ENCODE assay signal across 21 cellular contexts in the genomic region with DNA sequence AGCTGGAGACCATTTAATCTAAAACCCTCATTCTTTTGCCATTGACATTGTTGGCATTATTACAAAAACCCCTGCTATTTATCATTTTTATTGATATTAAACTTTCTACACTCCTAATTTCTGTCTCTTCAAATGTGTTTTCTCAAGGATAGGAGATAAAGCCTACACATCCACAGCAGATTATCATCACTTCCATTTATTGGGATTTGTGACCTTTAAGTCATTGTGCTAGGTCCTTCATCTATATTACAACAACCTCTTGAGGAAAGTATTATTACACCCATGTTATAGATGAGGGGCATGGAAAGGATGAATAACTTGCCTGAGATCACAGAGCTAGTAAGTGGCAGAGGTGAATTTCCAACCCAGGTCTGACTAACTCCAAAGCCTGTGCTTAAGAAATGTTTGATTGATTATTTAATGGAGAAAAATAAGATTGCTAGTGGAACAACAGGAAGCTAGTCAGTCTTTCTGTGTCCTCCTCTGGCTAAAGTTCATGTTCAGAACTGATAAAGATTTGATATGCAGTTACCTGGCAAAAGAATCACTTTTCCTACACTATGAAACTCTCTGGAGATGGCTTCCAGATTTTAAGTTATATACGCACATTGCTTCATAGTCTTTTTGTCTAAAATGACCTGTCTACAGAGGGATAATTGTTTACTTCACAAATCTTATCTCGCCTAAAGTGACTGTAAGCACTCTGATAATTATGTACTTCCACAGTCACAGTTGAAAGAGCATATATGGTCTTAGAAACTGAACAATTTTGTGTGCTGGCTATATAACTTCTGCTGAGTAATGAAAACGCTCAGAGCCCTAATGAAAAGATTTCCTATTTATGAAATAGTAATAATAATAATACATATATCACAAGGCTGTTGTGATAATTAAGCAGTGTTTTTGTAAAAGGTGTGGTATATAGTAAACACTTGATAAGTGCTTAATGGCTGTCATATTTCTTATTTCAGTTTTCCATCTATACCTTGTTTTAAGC. TPM values are rescaled to one million over a fixed set of nuclear protein-coding genes. Genes with fewer than 3 reads are reported as not detected.
"Had no signal": no experiment of that assay in that cellular context is flagged by ENCODE, and none has a peak within 500 bp of the region (broad histone marks: within the 10 kb centered on the region; RNA-seq: fewer than 3 reads in every experiment).

No MANE protein-coding gene starts in this region.

- DNase-seq: colonic mucosa; dermis blood vessel endothelial cell; esophagus squamous epithelium; foreskin fibroblast; immature natural killer cell; left ventricle myocardium superior; naive thymus-derived CD8-positive, alpha-beta T cell; right cardiac atrium; spleen; stimulated activated CD4-positive, alpha-beta T cell treated with anti-CD3 and anti-CD28 coated beads, Interleukin-15, amount 100 ng/mL, for 24 hours; stimulated activated CD4-positive, alpha-beta T cell treated with anti-CD3 and anti-CD28 coated beads, Interleukin-1b, Interleukin-23, amount 100 ng/mL, for 48 hours; stimulated activated CD4-positive, alpha-beta T cell treated with anti-CD3 and anti-CD28 coated beads, Interleukin-4, amount 100 ng/mL, for 4 hours; stimulated activated naive B cell treated with anti-CD40 and anti-IgM and Interleukin-4, amounts not matched to agents 10 μg/mL and 1 μg/mL and 100 μg/mL, for 72 hours; stimulated activated naive CD8-positive, alpha-beta T cell treated with anti-CD3 and anti-CD28 coated beads, Interleukin-15, amount 100 ng/mL, for 72 hours; testis; upper lobe of right lung had no signal

- H3K27me3 Mint-ChIP-seq: naive thymus-derived CD8-positive, alpha-beta T cell; stimulated activated naive B cell treated with anti-CD40 and anti-IgM and Interleukin-4, amounts not matched to agents 10 μg/mL and 1 μg/mL and 100 μg/mL, for 72 hours; stimulated activated naive CD8-positive, alpha-beta T cell treated with anti-CD3 and anti-CD28 coated beads, Interleukin-15, amount 100 ng/mL, for 72 hours had no signal

- FAIRE-seq: keratinocyte had no signal

- H3K27ac ChIP-seq: colonic mucosa, esophagus squamous epithelium, neutrophil, spleen, testis, tibial nerve, upper lobe of right lung, vagina had no signal

- H3K4me3 ChIP-seq: colonic mucosa, esophagus squamous epithelium, spleen, testis, tibial nerve, upper lobe of right lung, vagina had no signal

- H3K4me1 Mint-ChIP-seq: stimulated activated naive CD8-positive, alpha-beta T cell treated with anti-CD3 and anti-CD28 coated beads, Interleukin-15, amount 100 ng/mL, for 72 hours had no signal

- H3K4me3 Mint-ChIP-seq: immature natural killer cell; naive thymus-derived CD8-positive, alpha-beta T cell; stimulated activated naive B cell treated with anti-CD40 and anti-IgM and Interleukin-4, amounts not matched to agents 10 μg/mL and 1 μg/mL and 100 μg/mL, for 72 hours; stimulated activated naive CD8-positive, alpha-beta T cell treated with anti-CD3 and anti-CD28 coated beads, Interleukin-15, amount 100 ng/mL, for 72 hours had no signal

- H3K27ac Mint-ChIP-seq: immature natural killer cell; naive thymus-derived CD8-positive, alpha-beta T cell; stimulated activated naive B cell treated with anti-CD40 and anti-IgM and Interleukin-4, amounts not matched to agents 10 μg/mL and 1 μg/mL and 100 μg/mL, for 72 hours; stimulated activated naive CD8-positive, alpha-beta T cell treated with anti-CD3 and anti-CD28 coated beads, Interleukin-15, amount 100 ng/mL, for 72 hours had no signal

- H3K27me3 ChIP-seq: colonic mucosa, esophagus squamous epithelium, neutrophil, spleen, testis, tibial nerve, upper lobe of right lung, vagina had no signal

- H3K9me3 ChIP-seq: colonic mucosa, esophagus squamous epithelium, neutrophil, spleen, testis, tibial nerve, upper lobe of right lung, vagina had no signal

- H3K36me3 ChIP-seq: colonic mucosa, neutrophil, vagina had no signal

- H3K4me1 ChIP-seq: colonic mucosa, esophagus squamous epithelium, testis, tibial nerve, upper lobe of right lung had no signal

- ATAC-seq: left ventricle myocardium superior; naive thymus-derived CD8-positive, alpha-beta T cell; right cardiac atrium; stimulated activated naive B cell treated with anti-CD40 and anti-IgM and Interleukin-4, amounts not matched to agents 10 μg/mL and 1 μg/mL and 100 μg/mL, for 72 hours; stimulated activated naive CD8-positive, alpha-beta T cell treated with anti-CD3 and anti-CD28 coated beads, Interleukin-15, amount 100 ng/mL, for 72 hours; upper lobe of right lung had no signal

- H3K9me3 Mint-ChIP-seq: immature natural killer cell; naive thymus-derived CD8-positive, alpha-beta T cell; stimulated activated naive CD8-positive, alpha-beta T cell treated with anti-CD3 and anti-CD28 coated beads, Interleukin-15, amount 100 ng/mL, for 72 hours had no signal

RNA-seq across cellular contexts. Expression of gene FMO5, which starts 15.0 kb away (rescaled TPM):
- polyA plus RNA-seq: neural cell had no signal
